17 cellular contexts compared by ENCODE assay signal in the genomic region with DNA sequence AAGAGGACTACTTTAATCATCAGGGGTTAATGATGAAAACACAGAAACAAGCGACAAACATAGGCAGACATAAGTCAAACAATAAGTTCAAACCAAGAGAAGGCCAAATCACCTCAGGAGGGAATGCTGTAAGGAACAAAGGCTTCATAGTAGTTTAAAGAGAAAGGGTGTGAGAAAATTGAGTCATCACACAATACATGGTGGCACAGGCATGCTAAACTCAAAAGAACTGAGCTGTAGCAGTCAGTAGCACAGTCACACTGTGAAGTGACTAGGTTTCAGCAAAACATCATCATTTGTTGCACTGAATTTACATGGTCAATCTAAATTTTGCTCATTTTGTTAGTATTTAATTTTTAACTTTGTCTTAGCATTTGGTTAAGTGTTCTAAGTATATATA.
"Had no signal": no experiment of that assay in that cellular context is flagged by ENCODE, and none has a peak within 500 bp of the region (broad histone marks: within the 10 kb centered on the region; RNA-seq: fewer than 3 reads in every experiment).

No MANE protein-coding gene starts in this region.

- DNase-seq: erythroblast; foreskin melanocyte; mucosa of descending colon; naive thymus-derived CD8-positive, alpha-beta T cell; spleen; stimulated activated CD4-positive, alpha-beta T cell treated with anti-CD3 and anti-CD28 coated beads, Interleukin-15, amount 100 ng/mL, for 24 hours; stimulated activated CD4-positive, alpha-beta T cell treated with anti-CD3 and anti-CD28 coated beads, Interleukin-1b, Interleukin-23, amount 100 ng/mL, for 48 hours; stimulated activated CD4-positive, alpha-beta T cell treated with anti-CD3 and anti-CD28 coated beads, Interleukin-4, amount 100 ng/mL, for 24 hours; stimulated activated naive B cell treated with anti-CD40 and anti-IgM and Interleukin-4, amounts not matched to agents 10 μg/mL and 1 μg/mL and 100 μg/mL, for 72 hours; stimulated activated naive CD8-positive, alpha-beta T cell treated with anti-CD3 and anti-CD28 coated beads, Interleukin-15, amount 100 ng/mL, for 72 hours; testis had no signal

- H3K4me3 ChIP-seq: hepatocyte, mucosa of descending colon, spleen, testis, tibial nerve had no signal

- H3K27ac ChIP-seq: hepatocyte, neutrophil, spleen, testis, tibial nerve had no signal

- FAIRE-seq: colon had no signal

- H3K9me3 Mint-ChIP-seq: dendritic cell treated with granulocyte-macrophage colony-stimulating factor and Interleukin-4, amounts not matched to agents 40 ng/mL and 50 ng/mL, for 4 days; naive thymus-derived CD8-positive, alpha-beta T cell; stimulated activated naive B cell treated with anti-CD40 and anti-IgM and Interleukin-4, amounts not matched to agents 10 μg/mL and 1 μg/mL and 100 μg/mL, for 72 hours; stimulated activated naive CD8-positive, alpha-beta T cell treated with anti-CD3 and anti-CD28 coated beads, Interleukin-15, amount 100 ng/mL, for 72 hours had no signal

- ATAC-seq: mucosa of descending colon; naive thymus-derived CD8-positive, alpha-beta T cell; sciatic nerve; stimulated activated naive B cell treated with anti-CD40 and anti-IgM and Interleukin-4, amounts not matched to agents 10 μg/mL and 1 μg/mL and 100 μg/mL, for 72 hours; stimulated activated naive CD8-positive, alpha-beta T cell treated with anti-CD3 and anti-CD28 coated beads, Interleukin-15, amount 100 ng/mL, for 72 hours had no signal

- H3K4me1 Mint-ChIP-seq: stimulated activated naive B cell treated with anti-CD40 and anti-IgM and Interleukin-4, amounts not matched to agents 10 μg/mL and 1 μg/mL and 100 μg/mL, for 72 hours; stimulated activated naive CD8-positive, alpha-beta T cell treated with anti-CD3 and anti-CD28 coated beads, Interleukin-15, amount 100 ng/mL, for 72 hours had no signal

- H3K27me3 ChIP-seq: hepatocyte, neutrophil, spleen, testis, tibial nerve had no signal

- H3K4me1 ChIP-seq: spleen, testis, tibial nerve had no signal

- H3K9me3 ChIP-seq: mucosa of descending colon, neutrophil, spleen, testis, tibial nerve had no signal

- H3K4me3 Mint-ChIP-seq: dendritic cell treated with granulocyte-macrophage colony-stimulating factor and Interleukin-4, amounts not matched to agents 40 ng/mL and 50 ng/mL, for 4 days; naive thymus-derived CD8-positive, alpha-beta T cell; stimulated activated naive B cell treated with anti-CD40 and anti-IgM and Interleukin-4, amounts not matched to agents 10 μg/mL and 1 μg/mL and 100 μg/mL, for 72 hours; stimulated activated naive CD8-positive, alpha-beta T cell treated with anti-CD3 and anti-CD28 coated beads, Interleukin-15, amount 100 ng/mL, for 72 hours had no signal

- H3K27ac Mint-ChIP-seq: dendritic cell treated with granulocyte-macrophage colony-stimulating factor and Interleukin-4, amounts not matched to agents 40 ng/mL and 50 ng/mL, for 4 days; naive thymus-derived CD8-positive, alpha-beta T cell; stimulated activated naive B cell treated with anti-CD40 and anti-IgM and Interleukin-4, amounts not matched to agents 10 μg/mL and 1 μg/mL and 100 μg/mL, for 72 hours had no signal

- H3K27me3 Mint-ChIP-seq: dendritic cell treated with granulocyte-macrophage colony-stimulating factor and Interleukin-4, amounts not matched to agents 40 ng/mL and 50 ng/mL, for 4 days; naive thymus-derived CD8-positive, alpha-beta T cell; stimulated activated naive B cell treated with anti-CD40 and anti-IgM and Interleukin-4, amounts not matched to agents 10 μg/mL and 1 μg/mL and 100 μg/mL, for 72 hours; stimulated activated naive CD8-positive, alpha-beta T cell treated with anti-CD3 and anti-CD28 coated beads, Interleukin-15, amount 100 ng/mL, for 72 hours had no signal
